Comparison of ENCODE assay signal across 17 cellular contexts in the genomic region with DNA sequence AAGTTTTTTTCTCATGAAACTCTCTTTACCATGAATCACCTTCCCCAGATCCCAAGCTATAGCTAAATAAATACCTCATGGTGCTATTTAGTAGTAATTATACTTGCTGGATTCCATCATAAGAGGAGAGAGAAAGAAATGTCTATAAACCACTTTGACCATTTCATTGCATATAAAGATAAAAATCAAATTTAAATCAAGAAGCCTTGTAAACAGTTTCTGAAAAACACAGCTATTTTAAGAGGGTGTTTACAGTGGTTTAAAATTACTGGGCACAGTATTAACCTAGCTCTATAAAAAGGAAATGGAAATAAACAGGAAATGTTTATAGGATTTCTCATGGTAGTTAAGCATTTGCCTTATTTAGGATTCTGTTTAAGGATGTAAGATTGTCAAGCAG.
DNase-seq lines count a peak whose midpoint lies in the region; ATAC-seq and TF ChIP-seq lines count a peak whose summit lies in the region.
"Had no signal": no experiment of that assay in that cellular context is flagged by ENCODE, and none has a peak within 500 bp of the region (broad histone marks: within the 10 kb centered on the region; RNA-seq: fewer than 3 reads in every experiment).

No MANE protein-coding gene starts in this region.

- CTCF ChIA-PET in HEK293T (lab: Yijun Ruan, JAX) = interaction anchor here (0.6 to 0.7 kb wide), 2 partner anchors 28 to 792 kb away, joined by 3 to 4 read pairs; no protein-coding TSS in a partner anchor

- no peaks in the 10 kb centered on the region for H3K27me3 ChIP-seq in breast epithelium

- H3K36me3 Mint-ChIP-seq in mesothelial cell of epicardium = no peaks in the 10 kb centered on the region
- H3K36me3 Mint-ChIP-seq: CD14-positive monocyte; CD8-positive, alpha-beta T cell had no signal

- peaks cover 12% of the 10 kb centered on the region for H3K9me3 Mint-ChIP-seq in mesothelial cell of epicardium

- no peaks in the 10 kb centered on the region for H3K36me3 ChIP-seq in breast epithelium

- ATAC-seq in omental fat pad (ENCODE audit: low FRiP score) (no peak), GM18861 (IDR thresholded peaks at IDR 0.05; ENCODE audit: unreplicated experiment) (no peak)
- ATAC-seq: A549; CD8-positive, alpha-beta T cell had no signal

- H3K27ac Mint-ChIP-seq in mesothelial cell of epicardium = peak overlapping the region; percentile 21
- H3K27ac Mint-ChIP-seq: CD14-positive monocyte; CD8-positive, alpha-beta T cell had no signal

- peaks cover 15% of the 10 kb centered on the region for H3K4me1 Mint-ChIP-seq in mesothelial cell of epicardium
- H3K4me1 Mint-ChIP-seq: CD14-positive monocyte had no signal

- no peak overlapping the region for H3K4me3 Mint-ChIP-seq in mesothelial cell of epicardium
- H3K4me3 Mint-ChIP-seq: CD14-positive monocyte; CD8-positive, alpha-beta T cell had no signal

- H3K4me1 ChIP-seq in breast epithelium = no peaks in the 10 kb centered on the region
- H3K4me1 ChIP-seq: A549 had no signal

- TF ChIP-seq POLR2A in breast epithelium (IDR thresholded peaks at IDR 0.05) = no peak

- TF ChIP-seq CTCF in VCaP (conservative IDR thresholded peaks at IDR 0.05) (no peak), mesothelial cell of epicardium (IDR thresholded peaks at IDR 0.05; ENCODE audit: unreplicated experiment) (no peak), omental fat pad (IDR thresholded peaks at IDR 0.05) (no peak), breast epithelium (IDR thresholded peaks at IDR 0.05) (no peak)

- DNase-seq in HEK293T (ENCODE audit: extremely low spot score) (no peak), mesothelial cell of epicardium (ENCODE audit: low spot score in 2 of 2, unreplicated experiment in 2 of 2) (no peak), omental fat pad (ENCODE audit: low spot score) (no peak), breast epithelium (ENCODE audit: low spot score in 2 of 2) (no peak)
- DNase-seq: CD8-positive, alpha-beta T cell; COR-L47; DMS153; DMS79 treated with DMSO at 0.1 percent for 48 hours; EL; GDM1; HCEC 1CT; IMR-90; KG1 had no signal

- no peaks in the 10 kb centered on the region for H3K9me3 ChIP-seq in breast epithelium
- H3K9me3 ChIP-seq: A549 had no signal

- intact Hi-C loops in breast epithelium (cut with DNase I; ENCODE audit: low total_unique reads) = no loop called here

- H3K4me3 ChIP-seq in breast epithelium = no peak overlapping the region
- H3K4me3 ChIP-seq: A549 had no signal

- peak overlapping the region; percentile 71 for H3K27ac ChIP-seq in VCaP
- H3K27ac ChIP-seq in breast epithelium = no peak overlapping the region
- H3K27ac ChIP-seq: A549 had no signal

- POLR2A ChIA-PET in HEK293T (lab: Yijun Ruan, JAX) = no interaction called here

- no peaks in the 10 kb centered on the region for H3K27me3 Mint-ChIP-seq in mesothelial cell of epicardium (ENCODE audit: low read depth)

TF ChIP-seq in HEK293T, 16 proteins besides CTCF, POLR2A, EP300 and RAD21:
- TF ChIP-seq FOXK2 (IDR thresholded peaks at IDR 0.05) (no peak), CTBP1 (IDR thresholded peaks at IDR 0.05; ENCODE audit: borderline replicate concordance) (peak; percentile 39; the same call in 1 of the 2 replicates), BHLHE40 (IDR thresholded peaks at IDR 0.05; ENCODE audit: borderline replicate concordance) (no peak), L3MBTL2 (conservative IDR thresholded peaks at IDR 0.05) (no peak)
